19 cellular contexts compared by ENCODE assay signal in the genomic region with DNA sequence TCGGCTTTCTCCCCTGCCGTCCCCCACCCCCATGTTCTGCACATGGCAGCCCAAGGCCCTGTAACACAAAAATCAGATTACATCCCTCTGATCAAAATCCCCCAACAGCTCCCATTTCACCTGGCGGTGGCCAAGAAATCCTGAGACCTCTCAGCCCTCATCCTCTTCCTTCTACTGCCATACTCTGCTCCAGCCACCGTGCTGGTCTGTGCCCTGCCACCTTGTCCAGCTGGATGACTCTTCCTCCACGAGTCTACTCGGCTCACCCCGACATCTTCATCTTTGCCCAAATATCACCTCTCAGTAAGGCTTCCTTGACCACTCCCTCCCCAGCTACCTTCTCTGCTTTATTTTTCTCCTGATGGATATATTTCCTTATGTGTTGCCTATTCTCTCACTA. TPM values are rescaled to one million over a fixed set of nuclear protein-coding genes. Genes with fewer than 3 reads are reported as not detected.
"Had no signal": no experiment of that assay in that cellular context is flagged by ENCODE, and none has a peak within 500 bp of the region (broad histone marks: within the 10 kb centered on the region; RNA-seq: fewer than 3 reads in every experiment).

No MANE protein-coding gene starts in this region.

- H3K27me3 Mint-ChIP-seq: dendritic cell treated with granulocyte-macrophage colony-stimulating factor and Interleukin-4, amounts not matched to agents 40 ng/mL and 50 ng/mL, for 4 days; naive thymus-derived CD4-positive, alpha-beta T cell; stimulated activated naive CD8-positive, alpha-beta T cell treated with anti-CD3 and anti-CD28 coated beads, Interleukin-15, amount 100 ng/mL, for 72 hours had no signal

- H3K9me3 Mint-ChIP-seq: activated T-cell treated with anti-CD3 and anti-CD28 coated beads, Interleukin-2, amount 50 U/mL, for 4 hours; activated T-helper 2 cell treated with anti-CD3 and anti-CD28 coated beads, Interferon-gamma antibody, Interleukin-2, Interleukin-4, amounts not matched to agents 10 μg/mL and 5 μg/mL and 100 μg/mL, durations not matched to agents 14 hours and 24 hours and 36 hours; dendritic cell treated with granulocyte-macrophage colony-stimulating factor and Interleukin-4, amounts not matched to agents 40 ng/mL and 50 ng/mL, for 4 days; immature natural killer cell; stimulated activated naive CD8-positive, alpha-beta T cell treated with anti-CD3 and anti-CD28 coated beads, Interleukin-15, amount 100 ng/mL, for 72 hours had no signal

- H3K9me3 ChIP-seq: body of pancreas, lower lobe of right lung, psoas muscle, right atrium auricular region, tibial nerve had no signal

- DNase-seq: activated CD4-positive, alpha-beta T cell treated with anti-CD3 and anti-CD28 coated beads for 1 hour; activated naive CD4-positive, alpha-beta T cell; activated T-cell treated with anti-CD3 and anti-CD28 coated beads, Interleukin-2, amount 50 U/mL, for 4 hours; body of pancreas; effector CD8-positive, alpha-beta T cell; foreskin melanocyte; immature natural killer cell; lower lobe of right lung; naive thymus-derived CD4-positive, alpha-beta T cell; psoas muscle; stimulated activated naive CD8-positive, alpha-beta T cell treated with anti-CD3 and anti-CD28 coated beads, Interleukin-15, amount 100 ng/mL, for 72 hours; T-helper 1 cell had no signal

- H2AFZ ChIP-seq: hepatocyte had no signal

- H3K27ac ChIP-seq: cardiac muscle cell, hepatocyte, lower lobe of right lung, psoas muscle had no signal

- ATAC-seq: activated T-cell treated with anti-CD3 and anti-CD28 coated beads, Interleukin-2, amount 50 U/mL, for 4 hours; body of pancreas; left lobe of liver; lower lobe of right lung; naive thymus-derived CD4-positive, alpha-beta T cell; psoas muscle; stimulated activated naive CD8-positive, alpha-beta T cell treated with anti-CD3 and anti-CD28 coated beads, Interleukin-15, amount 100 ng/mL, for 72 hours had no signal

- H3K4me3 Mint-ChIP-seq: activated T-cell treated with anti-CD3 and anti-CD28 coated beads, Interleukin-2, amount 50 U/mL, for 4 hours; dendritic cell treated with granulocyte-macrophage colony-stimulating factor and Interleukin-4, amounts not matched to agents 40 ng/mL and 50 ng/mL, for 4 days; immature natural killer cell; naive thymus-derived CD4-positive, alpha-beta T cell; stimulated activated naive CD8-positive, alpha-beta T cell treated with anti-CD3 and anti-CD28 coated beads, Interleukin-15, amount 100 ng/mL, for 72 hours had no signal

- H3K36me3 ChIP-seq: cardiac muscle cell had no signal

- H3K27me3 ChIP-seq: body of pancreas, cardiac muscle cell, hepatocyte, right atrium auricular region, tibial nerve had no signal

- H3K4me3 ChIP-seq: body of pancreas, cardiac muscle cell, hepatocyte, lower lobe of right lung, psoas muscle, right atrium auricular region, tibial nerve had no signal

- H3K4me2 ChIP-seq: hepatocyte had no signal

- H3K27ac Mint-ChIP-seq: activated T-helper 2 cell treated with anti-CD3 and anti-CD28 coated beads, Interferon-gamma antibody, Interleukin-2, Interleukin-4, amounts not matched to agents 10 μg/mL and 5 μg/mL and 100 μg/mL, durations not matched to agents 14 hours and 24 hours and 36 hours; stimulated activated naive CD8-positive, alpha-beta T cell treated with anti-CD3 and anti-CD28 coated beads, Interleukin-15, amount 100 ng/mL, for 72 hours had no signal

RNA-seq across cellular contexts. Expression of gene PLXNB1, which starts 7.0 kb away (rescaled TPM):
- polyA plus RNA-seq: naive thymus-derived CD4-positive, alpha-beta T cell had no signal
